ENCODE assay signal across 8 cellular contexts in the genomic region with DNA sequence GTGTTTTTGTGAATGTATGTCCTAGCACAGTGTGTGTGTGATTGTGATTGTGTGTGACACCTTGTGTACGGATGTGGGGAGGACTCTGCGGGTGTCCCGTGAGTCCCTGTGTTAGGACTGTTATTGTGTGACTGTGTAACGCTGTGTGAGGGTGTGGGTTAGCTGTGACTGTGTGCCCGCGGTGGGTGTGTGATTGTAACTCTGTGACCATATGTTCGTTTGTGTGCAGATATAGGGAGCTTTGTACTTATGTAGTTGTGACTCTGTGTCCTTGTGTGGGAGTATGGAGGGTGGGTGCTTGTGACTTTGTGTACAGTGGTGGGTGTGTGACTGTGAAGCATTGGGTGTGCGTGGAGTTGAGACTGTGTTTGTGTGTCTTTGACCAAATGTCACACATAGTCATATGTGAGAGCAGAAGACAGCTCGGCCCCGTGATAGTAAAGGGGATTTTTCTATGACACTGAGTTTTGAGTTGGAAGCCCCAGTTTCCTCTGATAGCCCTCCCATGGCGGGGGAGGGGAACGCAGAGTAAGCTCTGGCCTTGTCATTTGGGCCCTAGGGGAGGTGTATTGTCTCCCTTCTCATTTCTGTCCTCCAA. TPM values are rescaled to one million over a fixed set of nuclear protein-coding genes. Genes with fewer than 3 reads are reported as not detected.
A peak's percentile ranks its signal among the peaks of the same experiment; 100 is the strongest.
DNase-seq lines count a peak whose midpoint lies in the region; ATAC-seq and TF ChIP-seq lines count a peak whose summit lies in the region.

No MANE protein-coding gene starts in this region.

- H3K9ac ChIP-seq in BLaER1 (peak overlapping the region; percentile 89), smooth muscle cell (ENCODE audit: low read depth) (peak overlapping the region; percentile 90)

- H3K79me2 ChIP-seq in smooth muscle cell (ENCODE audit: low read depth) = peaks cover 46% of the 10 kb centered on the region

- 6% methylated on average over 12 of the region's 12 CpGs for whole genome bisulfite sequencing in smooth muscle cell (ENCODE audit: low lambda C conversion rate)

- no peak for TF ChIP-seq CTCF in smooth muscle cell (IDR thresholded peaks at IDR 0.05; ENCODE audit: borderline replicate concordance, insufficient read depth, poor library complexity, severe bottlenecking)

- peaks cover 47% of the 10 kb centered on the region for H3K9me3 Mint-ChIP-seq in activated T-helper 1 cell treated with anti-CD3 and anti-CD28 coated beads, Interleukin-12 subunit alpha, Interleukin-12 subunit beta, Interleukin-2, Interleukin-4 antibody, amounts not matched to agents 30 ng/mL and 10 ng/mL and 1 ng/mL, durations not matched to agents 14 hours and 24 hours and 36 hours

- DNase-seq in HPDE6-E6E7 (ENCODE audit: extremely low spot score) (peak; percentile 12), hepatic stellate cell (ENCODE audit: low spot score) (peak; percentile 31), smooth muscle cell (lab: John Stamatoyannopoulos, UW; ENCODE audit: unreplicated experiment) (no peak), epidermal melanocyte (ENCODE audit: insufficient read length, low spot score) (no peak), ureter (ENCODE audit: low spot score) (no peak)
- DNase-seq in activated T-helper 1 cell treated with anti-CD3 and anti-CD28 coated beads, Interleukin-12 subunit alpha, Interleukin-12 subunit beta, Interleukin-2, Interleukin-4 antibody, amounts not matched to agents 30 ng/mL and 10 ng/mL and 1 ng/mL, durations not matched to agents 14 hours and 24 hours and 36 hours (ENCODE audit: low spot score) = peak; percentile 2

- intact Hi-C loops in activated T-helper 1 cell treated with anti-CD3 and anti-CD28 coated beads, Interleukin-12 subunit alpha, Interleukin-12 subunit beta, Interleukin-2, Interleukin-4 antibody, amounts not matched to agents 30 ng/mL and 10 ng/mL and 1 ng/mL, durations not matched to agents 14 hours and 24 hours and 36 hours (cut with micrococcal nuclease) = loop anchor here (1.0 to 5.0 kb wide), 16 partner anchors 40 to 842 kb away; partner anchors contain the start of genes ZFP14, ZFP82, ZNF345 and ZNF382

- H3K27me3 ChIP-seq in BLaER1 (no peaks in the 10 kb centered on the region), smooth muscle cell (ENCODE audit: low read depth) (no peaks in the 10 kb centered on the region)

- H2AFZ ChIP-seq in smooth muscle cell (ENCODE audit: low read depth) = peak overlapping the region; percentile 95

- peak; percentile 16 for ATAC-seq in GM19035 (IDR thresholded peaks at IDR 0.05; ENCODE audit: unreplicated experiment)

- H3K36me3 ChIP-seq in BLaER1 = peaks cover 60% of the 10 kb centered on the region
- H3K36me3 ChIP-seq in smooth muscle cell (ENCODE audit: low read depth) = peaks cover 13% of the 10 kb centered on the region

- H3K9me3 ChIP-seq in BLaER1 (peaks cover 69% of the 10 kb centered on the region), smooth muscle cell (replicated peaks; ENCODE audit: low read depth) (peaks cover 25% of the 10 kb centered on the region)

- H3K4me3 ChIP-seq in BLaER1 (peak overlapping the region; percentile 74), smooth muscle cell (peak overlapping the region; percentile 76)

- peak overlapping the region; percentile 95 for H3K4me3 Mint-ChIP-seq in activated T-helper 1 cell treated with anti-CD3 and anti-CD28 coated beads, Interleukin-12 subunit alpha, Interleukin-12 subunit beta, Interleukin-2, Interleukin-4 antibody, amounts not matched to agents 30 ng/mL and 10 ng/mL and 1 ng/mL, durations not matched to agents 14 hours and 24 hours and 36 hours

- H3K27me3 Mint-ChIP-seq in activated T-helper 1 cell treated with anti-CD3 and anti-CD28 coated beads, Interleukin-12 subunit alpha, Interleukin-12 subunit beta, Interleukin-2, Interleukin-4 antibody, amounts not matched to agents 30 ng/mL and 10 ng/mL and 1 ng/mL, durations not matched to agents 14 hours and 24 hours and 36 hours (ENCODE audit: insufficient read depth) = peaks cover 1% of the 10 kb centered on the region

- H3K36me3 Mint-ChIP-seq in activated T-helper 1 cell treated with anti-CD3 and anti-CD28 coated beads, Interleukin-12 subunit alpha, Interleukin-12 subunit beta, Interleukin-2, Interleukin-4 antibody, amounts not matched to agents 30 ng/mL and 10 ng/mL and 1 ng/mL, durations not matched to agents 14 hours and 24 hours and 36 hours (ENCODE audit: low read depth) = peaks cover 24% of the 10 kb centered on the region

- H3K4me1 Mint-ChIP-seq in activated T-helper 1 cell treated with anti-CD3 and anti-CD28 coated beads, Interleukin-12 subunit alpha, Interleukin-12 subunit beta, Interleukin-2, Interleukin-4 antibody, amounts not matched to agents 30 ng/mL and 10 ng/mL and 1 ng/mL, durations not matched to agents 14 hours and 24 hours and 36 hours (ENCODE audit: low read depth) = peaks cover 22% of the 10 kb centered on the region

- H3F3A ChIP-seq in smooth muscle cell (ENCODE audit: low read depth) = no peaks in the 10 kb centered on the region

- H3K4me1 ChIP-seq in BLaER1 (peaks cover 22% of the 10 kb centered on the region), smooth muscle cell (ENCODE audit: low read depth) (peaks cover 9% of the 10 kb centered on the region)

- H3K27ac ChIP-seq in BLaER1 (peak overlapping the region; percentile 93), smooth muscle cell (ENCODE audit: low read depth) (peak overlapping the region; percentile 77)

- H3K4me2 ChIP-seq in BLaER1 = peak overlapping the region; percentile 93
- H3K4me2 ChIP-seq in smooth muscle cell = peak overlapping the region; percentile 96

- peak overlapping the region; percentile 93 for H3K27ac Mint-ChIP-seq in activated T-helper 1 cell treated with anti-CD3 and anti-CD28 coated beads, Interleukin-12 subunit alpha, Interleukin-12 subunit beta, Interleukin-2, Interleukin-4 antibody, amounts not matched to agents 30 ng/mL and 10 ng/mL and 1 ng/mL, durations not matched to agents 14 hours and 24 hours and 36 hours

- H4K20me1 ChIP-seq in BLaER1 (no peaks in the 10 kb centered on the region), smooth muscle cell (ENCODE audit: low read depth) (no peaks in the 10 kb centered on the region)

RNA-seq across cellular contexts. Expression of gene ZNF260, which starts 0.9 kb away (rescaled TPM):
- total RNA-seq in activated T-helper 1 cell treated with anti-CD3 and anti-CD28 coated beads, Interleukin-12 subunit alpha, Interleukin-12 subunit beta, Interleukin-2, Interleukin-4 antibody, amounts not matched to agents 30 ng/mL and 10 ng/mL and 1 ng/mL, durations not matched to agents 14 hours and 24 hours and 36 hours = 7.5 and 8.9 TPM in 2 replicates
- total RNA-seq in smooth muscle cell = 25.3 and 40.3 TPM in 2 replicates
- polyA plus RNA-seq in smooth muscle cell = 7.6 and 8.0 TPM in 2 replicates
- total RNA-seq in ureter = 17.6 TPM

RNA-seq across cellular contexts. Expression of gene ZNF566, which starts 39.7 kb away (rescaled TPM):
- 6.9 and 8.7 TPM in 2 replicates for total RNA-seq in activated T-helper 1 cell treated with anti-CD3 and anti-CD28 coated beads, Interleukin-12 subunit alpha, Interleukin-12 subunit beta, Interleukin-2, Interleukin-4 antibody, amounts not matched to agents 30 ng/mL and 10 ng/mL and 1 ng/mL, durations not matched to agents 14 hours and 24 hours and 36 hours
- 6.9 and 9.8 TPM in 2 replicates for total RNA-seq in smooth muscle cell
- 3.5 and 4.6 TPM in 2 replicates for polyA plus RNA-seq in smooth muscle cell
- 19.9 TPM for total RNA-seq in ureter

RNA-seq across cellular contexts. Expression of gene ZNF529, which starts 44.1 kb away (rescaled TPM):
- 20.3 and 20.7 TPM in 2 replicates for total RNA-seq in activated T-helper 1 cell treated with anti-CD3 and anti-CD28 coated beads, Interleukin-12 subunit alpha, Interleukin-12 subunit beta, Interleukin-2, Interleukin-4 antibody, amounts not matched to agents 30 ng/mL and 10 ng/mL and 1 ng/mL, durations not matched to agents 14 hours and 24 hours and 36 hours
- total RNA-seq in smooth muscle cell (9.3 and 10.0 TPM in 2 replicates), ureter (20.0 TPM)
- polyA plus RNA-seq in smooth muscle cell = 2.9 and 3.5 TPM in 2 replicates

Comparison
In these comparisons a context has a peak if more than half of its experiments do, and no peak if none do; other contexts are left out.
1. DNase-seq: peak in HPDE6-E6E7 (single experiment), activated T-helper 1 cell treated with anti-CD3 and anti-CD28 coated beads, Interleukin-12 subunit alpha, Interleukin-12 subunit beta, Interleukin-2, Interleukin-4 antibody, amounts not matched to agents 30 ng/mL and 10 ng/mL and 1 ng/mL, durations not matched to agents 14 hours and 24 hours and 36 hours (single experiment) and hepatic stellate cell (single experiment); none in smooth muscle cell (single experiment), epidermal melanocyte (single experiment) and ureter (single experiment).